8 cellular contexts compared by ENCODE assay signal in genomic region chr5:37774912-37775483, GRCh38.
DNase-seq lines count a peak whose midpoint lies in the region; ATAC-seq and TF ChIP-seq lines count a peak whose summit lies in the region.

No MANE protein-coding gene starts in this region.

- DNase-seq in Calu3 = peak; percentile 19
- no peak for DNase-seq in HFF-Myc (ENCODE audit: extremely low read depth, low read depth)
- peak; percentile 54 for DNase-seq in activated CD8-positive, alpha-beta T cell treated with anti-CD3 and anti-CD28 coated beads, Interleukin-2, amount 10 ng/mL, durations not matched to agents 7 days and 5 days
- no peak for DNase-seq in lower lobe of right lung
- no peak for DNase-seq in amygdala (lab: John Stamatoyannopoulos, UW)
- DNase-seq in 8988T = no peak
- no peak for DNase-seq in suprapubic skin (ENCODE audit: low spot score in 2 of 2)

- TF ChIP-seq EP300 in suprapubic skin (IDR thresholded peaks at IDR 0.05) = no peak

- POLR2A ChIA-PET in activated CD8-positive, alpha-beta T cell treated with anti-CD3 and anti-CD28 coated beads, Interleukin-2, amount 10 ng/mL, durations not matched to agents 7 days and 5 days (lab: Charles Lee) = no interaction called here

- no peaks in the 10 kb centered on the region for H3K36me3 Mint-ChIP-seq in Calu3 (ENCODE audit: insufficient read depth, unreplicated experiment)
- peaks cover 3% of the 10 kb centered on the region for H3K36me3 Mint-ChIP-seq in activated CD8-positive, alpha-beta T cell treated with anti-CD3 and anti-CD28 coated beads, Interleukin-2, amount 10 ng/mL, durations not matched to agents 7 days and 5 days (ENCODE audit: low read depth)

- BruUV-seq in Calu3 (replicated peaks; lab: Mats Ljungman, UMichigan) = no TSS peak

- CTCF ChIA-PET in Calu3 (lab: Charles Lee) = no interaction called here
- CTCF ChIA-PET in activated CD8-positive, alpha-beta T cell treated with anti-CD3 and anti-CD28 coated beads, Interleukin-2, amount 10 ng/mL, durations not matched to agents 7 days and 5 days (lab: Charles Lee) = interaction anchor here (0.9 to 2.1 kb wide), 8 partner anchors 10 to 418 kb away, joined by 3 to 12 read pairs (median 4); no protein-coding TSS in a partner anchor

- H3K36me3 ChIP-seq in lower lobe of right lung (no peaks in the 10 kb centered on the region), suprapubic skin (no peaks in the 10 kb centered on the region)

- intact Hi-C loops in Calu3 (cut with micrococcal nuclease; ENCODE audit: unreplicated experiment) = no loop called here
- intact Hi-C loops in lower lobe of right lung (cut with DNase I) = no loop called here

- WGBS in suprapubic skin = 96% methylated on average over 9 of the region's 9 CpGs

- TF ChIP-seq POLR2A in suprapubic skin (IDR thresholded peaks at IDR 0.05) = no peak

- peaks cover 7% of the 10 kb centered on the region for H3K27me3 Mint-ChIP-seq in Calu3 (ENCODE audit: unreplicated experiment)
- no peaks in the 10 kb centered on the region for H3K27me3 Mint-ChIP-seq in activated CD8-positive, alpha-beta T cell treated with anti-CD3 and anti-CD28 coated beads, Interleukin-2, amount 10 ng/mL, durations not matched to agents 7 days and 5 days (ENCODE audit: low read depth)

- ATAC-seq in activated CD8-positive, alpha-beta T cell treated with anti-CD3 and anti-CD28 coated beads, Interleukin-2, amount 10 ng/mL, durations not matched to agents 7 days and 5 days = no peak
- ATAC-seq in lower lobe of right lung (no peak), HG03439 (IDR thresholded peaks at IDR 0.05; ENCODE audit: unreplicated experiment) (no peak)

- TF ChIP-seq CTCF in Calu3 (IDR thresholded peaks at IDR 0.05; ENCODE audit: unreplicated experiment) (peak; percentile 38), HFF-Myc (IDR thresholded peaks at IDR 0.05; ENCODE audit: low read depth, low read length, missing control alignments) (peak; percentile 66), lower lobe of right lung (IDR thresholded peaks at IDR 0.05) (peak; percentile 52), suprapubic skin (IDR thresholded peaks at IDR 0.05) (peak in 1 of 2 donors; percentile 38)

- no peaks in the 10 kb centered on the region for H3K4me1 Mint-ChIP-seq in Calu3 (ENCODE audit: low read depth, unreplicated experiment)
- H3K4me1 Mint-ChIP-seq in activated CD8-positive, alpha-beta T cell treated with anti-CD3 and anti-CD28 coated beads, Interleukin-2, amount 10 ng/mL, durations not matched to agents 7 days and 5 days (ENCODE audit: low read depth) = no peaks in the 10 kb centered on the region

- no peak overlapping the region for H3K4me3 Mint-ChIP-seq in Calu3 (ENCODE audit: low read depth, unreplicated experiment)
- no peak overlapping the region for H3K4me3 Mint-ChIP-seq in activated CD8-positive, alpha-beta T cell treated with anti-CD3 and anti-CD28 coated beads, Interleukin-2, amount 10 ng/mL, durations not matched to agents 7 days and 5 days

- H3K27me3 ChIP-seq in lower lobe of right lung (ENCODE audit: low read depth) = no peaks in the 10 kb centered on the region
- H3K27me3 ChIP-seq in suprapubic skin = no peaks in the 10 kb centered on the region

- no peak overlapping the region for H3K27ac ChIP-seq in lower lobe of right lung
- H3K27ac ChIP-seq in suprapubic skin = no peak overlapping the region

- H3K4me1 ChIP-seq in lower lobe of right lung = no peaks in the 10 kb centered on the region
- no peaks in the 10 kb centered on the region for H3K4me1 ChIP-seq in suprapubic skin

- peaks cover 8% of the 10 kb centered on the region for H3K9me3 ChIP-seq in lower lobe of right lung
- no peaks in the 10 kb centered on the region for H3K9me3 ChIP-seq in suprapubic skin

- H3K4me3 ChIP-seq in HFF-Myc (replicated peaks; ENCODE audit: low read depth, low read length) (no peak overlapping the region), lower lobe of right lung (no peak overlapping the region), suprapubic skin (no peak overlapping the region)

- H3K27ac Mint-ChIP-seq in Calu3 (ENCODE audit: unreplicated experiment) = no peak overlapping the region
- H3K27ac Mint-ChIP-seq in activated CD8-positive, alpha-beta T cell treated with anti-CD3 and anti-CD28 coated beads, Interleukin-2, amount 10 ng/mL, durations not matched to agents 7 days and 5 days = no peak overlapping the region

- peaks cover 6% of the 10 kb centered on the region for H3K9me3 Mint-ChIP-seq in Calu3 (ENCODE audit: low read depth, unreplicated experiment)
- H3K9me3 Mint-ChIP-seq in activated CD8-positive, alpha-beta T cell treated with anti-CD3 and anti-CD28 coated beads, Interleukin-2, amount 10 ng/mL, durations not matched to agents 7 days and 5 days (ENCODE audit: insufficient read depth) = peaks cover 15% of the 10 kb centered on the region

Comparison
In these comparisons a context has a peak if more than half of its experiments do, and no peak if none do; other contexts are left out.
1. DNase-seq: peak in Calu3 (single experiment) and activated CD8-positive, alpha-beta T cell treated with anti-CD3 and anti-CD28 coated beads, Interleukin-2, amount 10 ng/mL, durations not matched to agents 7 days and 5 days (single experiment); none in HFF-Myc (single experiment), lower lobe of right lung (single experiment), amygdala (0 of 56), 8988T (single experiment) and suprapubic skin (0 of 2).